13 cellular contexts compared by ENCODE assay signal in genomic region chr3:45781271-45781670, GRCh38. TPM values are rescaled to one million over a fixed set of nuclear protein-coding genes. Genes with fewer than 3 reads are reported as not detected.
DNase-seq lines count a peak whose midpoint lies in the region; ATAC-seq and TF ChIP-seq lines count a peak whose summit lies in the region.
"Had no signal": no experiment of that assay in that cellular context is flagged by ENCODE, and none has a peak within 500 bp of the region (broad histone marks: within the 10 kb centered on the region; RNA-seq: fewer than 3 reads in every experiment).

No MANE protein-coding gene starts in this region.

- no peaks in the 10 kb centered on the region for H3K36me3 ChIP-seq in colonic mucosa
- no peaks in the 10 kb centered on the region for H3K36me3 ChIP-seq in esophagus squamous epithelium
- H3K36me3 ChIP-seq: BE2C had no signal

- POLR2A ChIA-PET in GM10248 (lab: Yijun Ruan, JAX), result interaction anchor here (1.2 kb wide), 1 partner anchor 61 kb away, joined by 3 read pairs; no protein-coding TSS in a partner anchor

- intact Hi-C loops in colonic mucosa (cut with DNase I) (no loop called here), esophagus squamous epithelium (cut with DNase I) (no loop called here)

- TF ChIP-seq POLR2A in esophagus squamous epithelium (IDR thresholded peaks at IDR 0.05), result no peak

- H3K4me1 ChIP-seq in colonic mucosa (no peaks in the 10 kb centered on the region), esophagus squamous epithelium (no peaks in the 10 kb centered on the region)
- H3K4me1 ChIP-seq: BE2C had no signal

- no peak for ATAC-seq in GM18858 (IDR thresholded peaks at IDR 0.05; ENCODE audit: unreplicated experiment)

- no peaks in the 10 kb centered on the region for H3K4me1 Mint-ChIP-seq in activated naive CD4-positive, alpha-beta T cell treated with anti-CD3 and anti-CD28 coated beads, Interleukin-2, amount 10 ng/mL, durations not matched to agents 7 days and 5 days
- no peaks in the 10 kb centered on the region for H3K4me1 Mint-ChIP-seq in osteocyte (ENCODE audit: unreplicated experiment)
- H3K4me1 Mint-ChIP-seq: CD4-positive, alpha-beta memory T cell had no signal

- no peaks in the 10 kb centered on the region for H3K36me3 Mint-ChIP-seq in activated naive CD4-positive, alpha-beta T cell treated with anti-CD3 and anti-CD28 coated beads, Interleukin-2, amount 10 ng/mL, durations not matched to agents 7 days and 5 days
- no peaks in the 10 kb centered on the region for H3K36me3 Mint-ChIP-seq in osteocyte (ENCODE audit: unreplicated experiment)

- CTCF ChIA-PET in activated naive CD4-positive, alpha-beta T cell treated with anti-CD3 and anti-CD28 coated beads, Interleukin-2, amount 10 ng/mL, durations not matched to agents 7 days and 5 days (lab: Charles Lee), result no interaction called here
- CTCF ChIA-PET in GM10248 (lab: Yijun Ruan, JAX), result interaction anchor here (0.8 to 1.3 kb wide), 4 partner anchors 9 to 27 kb away, joined by 3 read pairs; no protein-coding TSS in a partner anchor

- TF ChIP-seq CTCF in colonic mucosa (IDR thresholded peaks at IDR 0.05) (no peak), osteocyte (IDR thresholded peaks at IDR 0.05) (no peak), GM10248 (IDR thresholded peaks at IDR 0.05; ENCODE audit: control extremely low read depth, extremely low read depth, low read depth, missing control alignments) (no peak), esophagus squamous epithelium (IDR thresholded peaks at IDR 0.05) (no peak)

- H3K27ac ChIP-seq in colonic mucosa, result no peak overlapping the region
- H3K27ac ChIP-seq in esophagus squamous epithelium, result no peak overlapping the region

- H3K4me3 Mint-ChIP-seq in activated naive CD4-positive, alpha-beta T cell treated with anti-CD3 and anti-CD28 coated beads, Interleukin-2, amount 10 ng/mL, durations not matched to agents 7 days and 5 days, result no peak overlapping the region
- H3K4me3 Mint-ChIP-seq in osteocyte (ENCODE audit: unreplicated experiment), result no peak overlapping the region
- H3K4me3 Mint-ChIP-seq: CD4-positive, alpha-beta memory T cell; H9 had no signal

- WGBS in esophagus squamous epithelium, 2 donors, result 55 to 80% methylated on average over 1 to 2 of the region's 5 CpGs

- H3K27me3 ChIP-seq in colonic mucosa (no peaks in the 10 kb centered on the region), esophagus squamous epithelium (peaks cover 0 to 1% (median 0%) of the 10 kb centered on the region in 4 donors)
- H3K27me3 ChIP-seq: BE2C had no signal

- DNase-seq in activated naive CD4-positive, alpha-beta T cell treated with anti-CD3 and anti-CD28 coated beads, Interleukin-2, amount 10 ng/mL, durations not matched to agents 7 days and 5 days, result peak; percentile 11
- DNase-seq in activated naive CD4-positive, alpha-beta T cell treated with anti-CD3 and anti-CD28 coated beads, Interleukin-2, amount 50 U/mL, for 16 hours, result no peak
- DNase-seq in colonic mucosa, result peak; percentile 6
- peak; percentile 57 for DNase-seq in osteocyte (ENCODE audit: extremely low spot score, unreplicated experiment)
- no peak for DNase-seq in GM10248 (ENCODE audit: extremely low spot score)
- DNase-seq in esophagus squamous epithelium (lab: John Stamatoyannopoulos, UW), result no peak
- DNase-seq: BE2C; CD4-positive, alpha-beta memory T cell; DMS79; EL; GOT3; H9 had no signal

- H3K27me3 Mint-ChIP-seq in activated naive CD4-positive, alpha-beta T cell treated with anti-CD3 and anti-CD28 coated beads, Interleukin-2, amount 10 ng/mL, durations not matched to agents 7 days and 5 days, result peaks cover 46% of the 10 kb centered on the region
- peaks cover 35% of the 10 kb centered on the region for H3K27me3 Mint-ChIP-seq in osteocyte (ENCODE audit: unreplicated experiment)

- H3K9me3 Mint-ChIP-seq in activated naive CD4-positive, alpha-beta T cell treated with anti-CD3 and anti-CD28 coated beads, Interleukin-2, amount 10 ng/mL, durations not matched to agents 7 days and 5 days, result no peaks in the 10 kb centered on the region
- H3K9me3 Mint-ChIP-seq in osteocyte (ENCODE audit: unreplicated experiment), result peaks cover 7% of the 10 kb centered on the region

- H3K4me3 ChIP-seq in colonic mucosa, result no peak overlapping the region
- no peak overlapping the region for H3K4me3 ChIP-seq in esophagus squamous epithelium

- H3K9ac ChIP-seq in colonic mucosa (ENCODE audit: low read depth in 2 of 2, low read length in 2 of 2), result no peak overlapping the region

- no peaks in the 10 kb centered on the region for H3K9me3 ChIP-seq in colonic mucosa
- no peaks in the 10 kb centered on the region for H3K9me3 ChIP-seq in esophagus squamous epithelium
- H3K9me3 ChIP-seq: BE2C had no signal

- H3K27ac Mint-ChIP-seq in activated naive CD4-positive, alpha-beta T cell treated with anti-CD3 and anti-CD28 coated beads, Interleukin-2, amount 10 ng/mL, durations not matched to agents 7 days and 5 days, result no peak overlapping the region
- H3K27ac Mint-ChIP-seq in osteocyte (ENCODE audit: unreplicated experiment), result no peak overlapping the region
- H3K27ac Mint-ChIP-seq: CD4-positive, alpha-beta memory T cell; H9 had no signal

RNA-seq across cellular contexts. Expression of gene SLC6A20, which starts 15.1 kb away (rescaled TPM):
- 1 to 10 TPM; 4.2 to 4.4 TPM for total RNA-seq in colonic mucosa
- not detected in 2 replicates for total RNA-seq in osteocyte
- under 1 TPM in 3 of 4 donors, not detected in 1; 0.04 to 0.32 (median 0.19) TPM for total RNA-seq in esophagus squamous epithelium
- total RNA-seq: CD4-positive, alpha-beta memory T cell had no signal

Comparison
In these comparisons a context has a peak if more than half of its experiments do, and no peak if none do; other contexts are left out.
1. DNase-seq: peak in activated naive CD4-positive, alpha-beta T cell treated with anti-CD3 and anti-CD28 coated beads, Interleukin-2, amount 10 ng/mL, durations not matched to agents 7 days and 5 days (single experiment), colonic mucosa (single experiment) and osteocyte (single experiment); none in activated naive CD4-positive, alpha-beta T cell treated with anti-CD3 and anti-CD28 coated beads, Interleukin-2, amount 50 U/mL, for 16 hours (single experiment), GM10248 (single experiment) and esophagus squamous epithelium (single experiment).